1 cellular context compared by ENCODE assay signal in genomic region chr1:45584351-45585109, GRCh38.
TF ChIP-seq lines count a peak whose summit lies in the region.

No MANE protein-coding gene starts in this region.

TF ChIP-seq in GM12878, 131 proteins besides CTCF, POLR2A, EP300 and RAD21 (continued from another document):
- TF ChIP-seq KAT2A (conservative IDR thresholded peaks at IDR 0.05; ENCODE audit: control insufficient read depth, low read depth, low read length) = no peak
- TF ChIP-seq ZZZ3 (IDR thresholded peaks at IDR 0.05; ENCODE audit: control insufficient read depth, insufficient read length, low read depth) = no peak
- peak; percentile 79 for TF ChIP-seq E4F1 (IDR thresholded peaks at IDR 0.05; ENCODE audit: borderline replicate concordance, partially characterized antibody)
- no peak for TF ChIP-seq SMAD1 (IDR thresholded peaks at IDR 0.05; ENCODE audit: low read depth, partially characterized antibody)
- TF ChIP-seq ZBTB4 (CRISPR knock-in tag; IDR thresholded peaks at IDR 0.05) = no peak
- TF ChIP-seq MTA3 (IDR thresholded peaks at IDR 0.05; ENCODE audit: borderline replicate concordance, low read length) = no peak
- no peak for TF ChIP-seq TARDBP (IDR thresholded peaks at IDR 0.05; ENCODE audit: borderline replicate concordance)
- TF ChIP-seq BCL3 (IDR thresholded peaks at IDR 0.05; ENCODE audit: borderline replicate concordance, insufficient read depth, low read depth, low read length, poor library complexity, severe bottlenecking) = no peak
- no peak for TF ChIP-seq NBN (IDR thresholded peaks at IDR 0.05)
- no peak for TF ChIP-seq MAX (IDR thresholded peaks at IDR 0.05; ENCODE audit: low read depth, low read length)
- TF ChIP-seq SMAD5 (IDR thresholded peaks at IDR 0.05; ENCODE audit: low read depth) = no peak
- peak; percentile 39 for TF ChIP-seq RELA (IDR thresholded peaks at IDR 0.05; ENCODE audit: borderline replicate concordance, partially characterized antibody)
- no peak for TF ChIP-seq POLR2AphosphoS2 (IDR thresholded peaks at IDR 0.05; ENCODE audit: low read depth, low read length)
- TF ChIP-seq SMC3 (IDR thresholded peaks at IDR 0.05; ENCODE audit: borderline replicate concordance, low read length) = no peak
- TF ChIP-seq PRDM15 (CRISPR knock-in tag; IDR thresholded peaks at IDR 0.05) = no peak
- TF ChIP-seq HSF1 (IDR thresholded peaks at IDR 0.05; ENCODE audit: low read depth, low read length) = no peak
- TF ChIP-seq GATAD2B (conservative IDR thresholded peaks at IDR 0.05; ENCODE audit: low read depth) = no peak
- no peak for TF ChIP-seq USF1 (IDR thresholded peaks at IDR 0.05; ENCODE audit: borderline replicate concordance, extremely low read length, insufficient read depth, low read depth, low read length)
- TF ChIP-seq PKNOX1 (IDR thresholded peaks at IDR 0.05) = no peak
- TF ChIP-seq SUPT20H (IDR thresholded peaks at IDR 0.05; ENCODE audit: borderline replicate concordance, control insufficient read depth, low read depth, low read length) = no peak
- TF ChIP-seq SRF (IDR thresholded peaks at IDR 0.05; ENCODE audit: low read depth in 2 of 2, low read length in 2 of 2) = no peak
- TF ChIP-seq NKRF (conservative IDR thresholded peaks at IDR 0.05) = peak; percentile 79
- TF ChIP-seq PBX3 (IDR thresholded peaks at IDR 0.05; ENCODE audit: insufficient replicate concordance, low read depth, low read length) = no peak
- TF ChIP-seq CBX5 (IDR thresholded peaks at IDR 0.05; ENCODE audit: low read depth) = no peak
- TF ChIP-seq YY1 (IDR thresholded peaks at IDR 0.05; ENCODE audit: low read depth, low read length) = no peak; the same call in 1 of the 2 replicates
- no peak for TF ChIP-seq SUZ12 (IDR thresholded peaks at IDR 0.05; ENCODE audit: unreplicated experiment)
- no peak for TF ChIP-seq CHD1 (IDR thresholded peaks at IDR 0.05; ENCODE audit: low read depth, low read length)
- no peak for TF ChIP-seq TCF12 (IDR thresholded peaks at IDR 0.05; ENCODE audit: low read depth, low read length)
- TF ChIP-seq RELB (IDR thresholded peaks at IDR 0.05; ENCODE audit: low read depth) = no peak
- TF ChIP-seq GABPA (IDR thresholded peaks at IDR 0.05; ENCODE audit: low read depth) = no peak
- TF ChIP-seq USF2 (IDR thresholded peaks at IDR 0.05; ENCODE audit: borderline replicate concordance, low read depth, low read length) = no peak
- no peak for TF ChIP-seq FOS (IDR thresholded peaks at IDR 0.05; ENCODE audit: borderline replicate concordance, extremely low read depth, insufficient read length)
